ENCODE assay signal across 18 cellular contexts in genomic region chr10:46995234-46995633, GRCh38.
DNase-seq lines count a peak whose midpoint lies in the region; ATAC-seq, FAIRE-seq and TF ChIP-seq lines count a peak whose summit lies in the region.
"Had no signal": no experiment of that assay in that cellular context is flagged by ENCODE, and none has a peak within 500 bp of the region (broad histone marks: within the 10 kb centered on the region; RNA-seq: fewer than 3 reads in every experiment).

No MANE protein-coding gene starts in this region.

- no peak for TF ChIP-seq EP300 in K562 (IDR thresholded peaks at IDR 0.05; ENCODE audit: low read length)

- CTCF ChIA-PET in IMR-90 (lab: Yijun Ruan, JAX): interaction anchor here (3.7 kb wide), 1 partner anchor 317 kb away, joined by 14 read pairs; no protein-coding TSS in a partner anchor
- CTCF ChIA-PET in K562 (lab: Yijun Ruan, JAX; ENCODE audit: low intra/inter-chr PET ratio): interaction anchor here (1.3 to 1.4 kb wide), 2 partner anchors 316 to 317 kb away, joined by 3 to 4 read pairs; no protein-coding TSS in a partner anchor
- CTCF ChIA-PET in activated naive CD4-positive, alpha-beta T cell treated with anti-CD3 and anti-CD28 coated beads, Interleukin-2, amount 10 ng/mL, durations not matched to agents 7 days and 5 days (lab: Charles Lee): interaction anchor here (1.1 kb wide), 1 partner anchor 345 kb away, joined by 3 read pairs; no protein-coding TSS in a partner anchor

- H3K4me3 Mint-ChIP-seq in neural crest cell: no peak overlapping the region
- H3K4me3 Mint-ChIP-seq in activated naive CD4-positive, alpha-beta T cell treated with anti-CD3 and anti-CD28 coated beads, Interleukin-2, amount 10 ng/mL, durations not matched to agents 7 days and 5 days: no peak overlapping the region
- H3K4me3 Mint-ChIP-seq: nephron had no signal

- H2BK15ac ChIP-seq in IMR-90 (ENCODE audit: low read depth, low read length): no peak overlapping the region

- H3K4me3 ChIP-seq in IMR-90 (ENCODE audit: insufficient read depth, low read depth, low read length) (no peak overlapping the region), K562 (no peak overlapping the region), right lobe of liver (no peak overlapping the region)
- H3K4me3 ChIP-seq: BLaER1, psoas muscle had no signal

- H3K9ac ChIP-seq in IMR-90 (ENCODE audit: low read depth, low read length) (no peak overlapping the region), K562 (ENCODE audit: insufficient read depth in 1 of 2, low read depth in 2 of 2, low read length in 2 of 2) (no peak overlapping the region)
- H3K9ac ChIP-seq: BLaER1 had no signal

- H3K18ac ChIP-seq in IMR-90 (ENCODE audit: low read depth, low read length): no peak overlapping the region

- no peaks in the 10 kb centered on the region for H3K79me1 ChIP-seq in IMR-90 (ENCODE audit: low read depth in 1 of 2, low read length in 2 of 2)

- H2BK120ac ChIP-seq in IMR-90 (ENCODE audit: low read depth, low read length): no peak overlapping the region

- no peak for FAIRE-seq in K562 (lab: Jason Lieb, UNC)
- FAIRE-seq: endometrium had no signal

- no peak overlapping the region for H3K56ac ChIP-seq in IMR-90 (ENCODE audit: extremely low read depth, insufficient read depth, low read length)

- dilution Hi-C loops in IMR-90 (cut with HindIII; ENCODE audit: low sequenced_read_pairs, unreplicated experiment): no loop called here

- H3K9me3 ChIP-seq in IMR-90 (ENCODE audit: control insufficient read depth, insufficient read depth, low read length) (no peaks in the 10 kb centered on the region), K562 (replicated peaks; ENCODE audit: control insufficient read depth, insufficient read depth, low read depth, low read length) (no peaks in the 10 kb centered on the region), right lobe of liver (no peaks in the 10 kb centered on the region)
- H3K9me3 ChIP-seq: psoas muscle had no signal

- no peak overlapping the region for H4K8ac ChIP-seq in IMR-90 (ENCODE audit: low read depth in 2 of 2, low read length in 2 of 2)

- no peaks in the 10 kb centered on the region for H3K79me2 ChIP-seq in K562 (ENCODE audit: control insufficient read depth, insufficient read depth, low read length)

- no peaks in the 10 kb centered on the region for H3K36me3 Mint-ChIP-seq in neural crest cell (ENCODE audit: low read depth)
- no peaks in the 10 kb centered on the region for H3K36me3 Mint-ChIP-seq in activated naive CD4-positive, alpha-beta T cell treated with anti-CD3 and anti-CD28 coated beads, Interleukin-2, amount 10 ng/mL, durations not matched to agents 7 days and 5 days

- peaks cover 6% of the 10 kb centered on the region for H3K27me3 ChIP-seq in IMR-90 (ENCODE audit: control insufficient read depth, insufficient read depth, low read length)
- H3K27me3 ChIP-seq in K562 (ENCODE audit: control insufficient read depth in 2 of 2, insufficient read depth in 2 of 2, low read length in 2 of 2): 0 out of 5 replicates have a peak, but pooled peaks cover 0 to 4% of the 10 kb centered on the region in 2 experiments
- H3K27me3 ChIP-seq in right lobe of liver: no peaks in the 10 kb centered on the region
- H3K27me3 ChIP-seq: BLaER1 had no signal

- DNase-seq in EH (ENCODE audit: low read depth) (peak; percentile 13), IMR-90 (no peak), K562 (ENCODE audit: extremely low read depth in 1 of 4, low spot score in 3 of 4) (no peak), neural crest cell (ENCODE audit: low read depth, low spot score) (no peak), right lobe of liver (no peak)
- no peak for DNase-seq in activated naive CD4-positive, alpha-beta T cell treated with anti-CD3 and anti-CD28 coated beads, Interleukin-2, amount 10 ng/mL, durations not matched to agents 7 days and 5 days
- DNase-seq: activated CD4-positive, alpha-beta T cell treated with anti-CD3 and anti-CD28 coated beads for 4 hours; activated effector memory CD4-positive, alpha-beta T cell treated with anti-CD3 and anti-CD28 coated beads, Interleukin-2, amount 50 U/mL, for 16 hours; GOT3; NCI-H2029; NCI-H510A treated with DMSO at 0.1 percent for 48 hours; psoas muscle; substantia nigra; T-helper 9 cell had no signal

- H4K91ac ChIP-seq in IMR-90 (ENCODE audit: insufficient read depth, low read depth, low read length): no peak overlapping the region

- no peak overlapping the region for H2BK5ac ChIP-seq in IMR-90 (ENCODE audit: low read depth, low read length, poor library complexity, severe bottlenecking)

- H2AFZ ChIP-seq in IMR-90 (replicated peaks; ENCODE audit: low read length, poor library complexity): no peak overlapping the region
- no peak overlapping the region for H2AFZ ChIP-seq in K562 (ENCODE audit: low read depth, low read length)

- no peak for TF ChIP-seq POLR2A in IMR-90 (IDR thresholded peaks at IDR 0.05; ENCODE audit: low read depth, low read length)
- no peak for TF ChIP-seq POLR2A in K562 (conservative IDR thresholded peaks at IDR 0.05)
- no peak for TF ChIP-seq POLR2A in right lobe of liver (IDR thresholded peaks at IDR 0.05)

- no peaks in the 10 kb centered on the region for H3K4me1 Mint-ChIP-seq in neural crest cell
- no peaks in the 10 kb centered on the region for H3K4me1 Mint-ChIP-seq in activated naive CD4-positive, alpha-beta T cell treated with anti-CD3 and anti-CD28 coated beads, Interleukin-2, amount 10 ng/mL, durations not matched to agents 7 days and 5 days

- in situ Hi-C loops in IMR-90 (cut with MboI; ENCODE audit: low sequenced_read_pairs): no loop called here
- in situ Hi-C loops in K562 (cut with MboI): loop anchor here (5.0 kb wide), 1 partner anchor 1067 kb away; no protein-coding TSS in a partner anchor

- H3K14ac ChIP-seq in IMR-90 (replicated peaks; ENCODE audit: low read depth, low read length): no peak overlapping the region

- no peak overlapping the region for H3K27ac Mint-ChIP-seq in neural crest cell (ENCODE audit: unreplicated experiment)
- no peak overlapping the region for H3K27ac Mint-ChIP-seq in activated naive CD4-positive, alpha-beta T cell treated with anti-CD3 and anti-CD28 coated beads, Interleukin-2, amount 10 ng/mL, durations not matched to agents 7 days and 5 days
- H3K27ac Mint-ChIP-seq: nephron had no signal

- H2AK9ac ChIP-seq in IMR-90 (replicated peaks; ENCODE audit: low read depth, low read length, poor library complexity): no peak overlapping the region

- H3K4me1 ChIP-seq in IMR-90 (ENCODE audit: control insufficient read depth, insufficient read depth, low read length) (peaks cover 3% of the 10 kb centered on the region; the same call in 1 of the 2 replicates), K562 (replicated peaks in 1 of 2; ENCODE audit: control insufficient read depth in 2 of 2, insufficient read depth in 2 of 2, low read length in 2 of 2) (no peaks in the 10 kb centered on the region; a peak in 2 of 5 replicates), right lobe of liver (no peaks in the 10 kb centered on the region)
- H3K4me1 ChIP-seq: BLaER1, psoas muscle had no signal

- TF ChIP-seq RAD21 in IMR-90 (IDR thresholded peaks at IDR 0.05; ENCODE audit: low read length) (peak; percentile 21; the same call in 1 of the 2 replicates), K562 (CRISPR knock-in tag; conservative IDR thresholded peaks at IDR 0.05 in 1 of 2, IDR thresholded peaks at IDR 0.05 in 1 of 2) (no peak)

- ATAC-seq in IMR-90 (ENCODE audit: low read depth) (no peak), K562 (no peak), right lobe of liver (no peak), HG03439 (IDR thresholded peaks at IDR 0.05; ENCODE audit: unreplicated experiment) (no peak)
- ATAC-seq: psoas muscle had no signal

- no peaks in the 10 kb centered on the region for H3K9me1 ChIP-seq in IMR-90 (ENCODE audit: insufficient read depth, low read length)
- H3K9me1 ChIP-seq in K562 (ENCODE audit: control insufficient read depth, insufficient read depth, low read length): no peaks in the 10 kb centered on the region

- peaks cover 10% of the 10 kb centered on the region for H3K9me3 Mint-ChIP-seq in neural crest cell
- H3K9me3 Mint-ChIP-seq in activated naive CD4-positive, alpha-beta T cell treated with anti-CD3 and anti-CD28 coated beads, Interleukin-2, amount 10 ng/mL, durations not matched to agents 7 days and 5 days: peaks cover 2% of the 10 kb centered on the region

- H3K4ac ChIP-seq in IMR-90 (ENCODE audit: low read depth, low read length): no peak overlapping the region

- intact Hi-C loops in IMR-90 (cut with micrococcal nuclease) (loop anchor here (10.0 kb wide), 1 partner anchor 320 kb away; no protein-coding TSS in a partner anchor), K562 (cut with micrococcal nuclease) (no loop called here), right lobe of liver (cut with DNase I) (no loop called here)

- H3K36me3 ChIP-seq in IMR-90 (ENCODE audit: control insufficient read depth, insufficient read depth, low read length): no peaks in the 10 kb centered on the region
- H3K36me3 ChIP-seq in K562 (ENCODE audit: control insufficient read depth, insufficient read depth, low read length): no peaks in the 10 kb centered on the region
- H3K36me3 ChIP-seq in right lobe of liver: no peaks in the 10 kb centered on the region
- H3K36me3 ChIP-seq: BLaER1 had no signal

- no peaks in the 10 kb centered on the region for H4K20me1 ChIP-seq in IMR-90 (ENCODE audit: insufficient read depth, low read length)
- H4K20me1 ChIP-seq in K562 (replicated peaks; ENCODE audit: control insufficient read depth, insufficient read depth, low read length): no peaks in the 10 kb centered on the region
- H4K20me1 ChIP-seq: BLaER1 had no signal

- H3K27me3 Mint-ChIP-seq in neural crest cell (ENCODE audit: low read depth): no peaks in the 10 kb centered on the region
- peaks cover 5% of the 10 kb centered on the region for H3K27me3 Mint-ChIP-seq in activated naive CD4-positive, alpha-beta T cell treated with anti-CD3 and anti-CD28 coated beads, Interleukin-2, amount 10 ng/mL, durations not matched to agents 7 days and 5 days

- H3K4me2 ChIP-seq in IMR-90 (ENCODE audit: low read depth, low read length): no peak overlapping the region
- no peak overlapping the region for H3K4me2 ChIP-seq in K562 (ENCODE audit: insufficient read depth, low read length)
- H3K4me2 ChIP-seq: BLaER1 had no signal

- H3K23ac ChIP-seq in IMR-90 (ENCODE audit: low read depth, low read length): no peak overlapping the region

- H3K27ac ChIP-seq in IMR-90 (ENCODE audit: insufficient read depth, low read length) (no peak overlapping the region), K562 (ENCODE audit: extremely low read depth, low read depth, low read length) (no peak overlapping the region), right lobe of liver (no peak overlapping the region)
- H3K27ac ChIP-seq: BLaER1, psoas muscle had no signal

- no peak overlapping the region for H2AK5ac ChIP-seq in IMR-90 (ENCODE audit: low read depth, low read length)

- TF ChIP-seq CTCF in IMR-90 (conservative IDR thresholded peaks at IDR 0.05; ENCODE audit: low read depth, low read length): no peak; the same call in 1 of the 2 replicates
- TF ChIP-seq CTCF in K562 (IDR thresholded peaks at IDR 0.05 in 2 of 3, conservative IDR thresholded peaks at IDR 0.05 in 1 of 3; ENCODE audit: insufficient read depth in 2 of 3, low read depth in 1 of 3, low read length in 3 of 3): peak in 1 of 3 experiments; percentile 37; a peak in 2 of 6 replicates
- peak; percentile 19 for TF ChIP-seq CTCF in neural crest cell (conservative IDR thresholded peaks at IDR 0.05)
- no peak for TF ChIP-seq CTCF in right lobe of liver (IDR thresholded peaks at IDR 0.05)

- no peak overlapping the region for H2BK20ac ChIP-seq in IMR-90 (ENCODE audit: low read depth, low read length)

- no CpG with 5 or more reads among the region's 2 CpGs for WGBS in IMR-90 (ENCODE audit: extremely low coverage in 2 of 2, insufficient read length in 1 of 2), 2 experiments
- WGBS in K562 (ENCODE audit: insufficient coverage, low coverage, missing lambda C conversion rate): 0% methylated on average over 2 of the region's 2 CpGs
- WGBS in right lobe of liver (ENCODE audit: insufficient coverage, low coverage, low lambda C conversion rate, missing lambda C conversion rate): 40% methylated on average over 2 of the region's 2 CpGs

- no peak overlapping the region for H4K5ac ChIP-seq in IMR-90 (ENCODE audit: low read depth, low read length)

- BruUV-seq in IMR-90 (replicated peaks; lab: Mats Ljungman, UMichigan) (no TSS peak), K562 (replicated peaks; lab: Mats Ljungman, UMichigan) (no TSS peak)

- POLR2A ChIA-PET in IMR-90 (lab: Charles Lee; ENCODE audit: unreplicated experiment) (no interaction called here), K562 (lab: Yijun Ruan, JAX) (interaction anchor here (0.6 kb wide), 1 partner anchor 55 kb away, joined by 4 read pairs; no protein-coding TSS in a partner anchor)
